Comparison of ENCODE assay signal across 12 cellular contexts in the genomic region with DNA sequence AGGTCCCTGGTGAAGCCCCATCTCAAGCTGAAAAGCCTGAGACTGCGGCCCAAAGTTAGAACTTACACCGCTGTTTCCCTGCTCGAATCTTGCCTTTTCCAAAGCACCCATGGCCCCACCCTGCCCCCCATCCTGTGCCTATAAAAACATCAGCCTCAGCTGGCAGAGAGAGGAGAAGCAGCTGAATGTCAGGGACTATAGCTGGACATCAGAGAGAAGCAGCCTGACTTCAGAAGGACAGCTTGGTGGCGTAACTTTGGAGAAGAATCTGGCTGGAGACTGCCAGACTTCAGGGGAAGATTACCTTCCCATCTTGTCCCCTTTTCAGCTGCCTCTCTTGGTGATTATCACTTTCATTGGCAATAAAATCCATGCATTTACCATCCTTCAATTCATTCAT. TPM values are rescaled to one million over a fixed set of nuclear protein-coding genes. Genes with fewer than 3 reads are reported as not detected.
A peak's percentile ranks its signal among the peaks of the same experiment; 100 is the strongest.
DNase-seq lines count a peak whose midpoint lies in the region; ATAC-seq and TF ChIP-seq lines count a peak whose summit lies in the region.
"Had no signal": no experiment of that assay in that cellular context is flagged by ENCODE, and none has a peak within 500 bp of the region (broad histone marks: within the 10 kb centered on the region; RNA-seq: fewer than 3 reads in every experiment).

No MANE protein-coding gene starts in this region.

- H3K4me3 Mint-ChIP-seq in CD4-positive, alpha-beta T cell: no peak overlapping the region
- H3K4me3 Mint-ChIP-seq: activated T-cell treated with anti-CD3 and anti-CD28 coated beads, Interleukin-2, amount 50 U/mL, for 4 hours had no signal

- WGBS in right cardiac atrium: 70% methylated on average over 4 of the region's 4 CpGs

- no peaks in the 10 kb centered on the region for H3K36me3 Mint-ChIP-seq in CD4-positive, alpha-beta T cell (ENCODE audit: low read depth)

- H3K27me3 ChIP-seq in SU-DHL-6 (ENCODE audit: low read length): no peaks in the 10 kb centered on the region
- H3K27me3 ChIP-seq in right cardiac atrium (ENCODE audit: control insufficient read depth, insufficient read depth): no peaks in the 10 kb centered on the region
- no peaks in the 10 kb centered on the region for H3K27me3 ChIP-seq in dorsolateral prefrontal cortex
- H3K27me3 ChIP-seq in CD4-positive, alpha-beta T cell (ENCODE audit: control insufficient read depth, insufficient read depth, low read length): no peaks in the 10 kb centered on the region
- H3K27me3 ChIP-seq: testis had no signal

- H3K4me3 ChIP-seq in SU-DHL-6 (ENCODE audit: insufficient read depth, low read length, poor library complexity, severe bottlenecking) (no peak overlapping the region), right cardiac atrium (ENCODE audit: low read length) (no peak overlapping the region), dorsolateral prefrontal cortex (peak overlapping the region in 2 of 59 donors; percentile 26 to 46)
- H3K4me3 ChIP-seq: testis had no signal

- no peaks in the 10 kb centered on the region for H3K4me1 Mint-ChIP-seq in CD4-positive, alpha-beta T cell (ENCODE audit: low read depth)

- no peaks in the 10 kb centered on the region for H3K27me3 Mint-ChIP-seq in CD4-positive, alpha-beta T cell

- H3K9me3 ChIP-seq in SU-DHL-6 (ENCODE audit: insufficient read depth, low read length) (no peaks in the 10 kb centered on the region; the same call in 1 of the 2 replicates), right cardiac atrium (ENCODE audit: control insufficient read depth, low read length) (no peaks in the 10 kb centered on the region)
- H3K9me3 ChIP-seq in CD4-positive, alpha-beta T cell (ENCODE audit: control insufficient read depth, low read length): no peaks in the 10 kb centered on the region
- H3K9me3 ChIP-seq: testis had no signal

- H3F3A ChIP-seq in SU-DHL-6 (ENCODE audit: insufficient read depth): no peaks in the 10 kb centered on the region

- H3K36me3 ChIP-seq in SU-DHL-6 (ENCODE audit: low read length): peaks cover 6% of the 10 kb centered on the region; the same call in 1 of the 2 replicates

- no peaks in the 10 kb centered on the region for H3K9me3 Mint-ChIP-seq in CD4-positive, alpha-beta T cell
- H3K9me3 Mint-ChIP-seq: activated T-cell treated with anti-CD3 and anti-CD28 coated beads, Interleukin-2, amount 50 U/mL, for 4 hours had no signal

- POLR2A ChIA-PET in CD4-positive, alpha-beta T cell (lab: Charles Lee): interaction anchor here (1.5 to 3.1 kb wide), 2 partner anchors 9 to 19 kb away, joined by 3 to 20 read pairs; a partner anchor contains a TSS

- H3K9me2 ChIP-seq in SU-DHL-6 (replicated peaks; ENCODE audit: insufficient read depth, low read length): no peaks in the 10 kb centered on the region

- H3K27ac ChIP-seq in 22Rv1 (peak overlapping the region; percentile 30; the same call in 1 of the 2 replicates), SU-DHL-6 (ENCODE audit: low read depth, low read length) (no peak overlapping the region), right cardiac atrium (ENCODE audit: low read length) (peak overlapping the region; percentile 93), dorsolateral prefrontal cortex (peak overlapping the region in 16 of 59 donors; percentile 3 to 75 (median 44))
- no peak overlapping the region for H3K27ac ChIP-seq in CD4-positive, alpha-beta T cell (ENCODE audit: low read depth, low read length)

- TF ChIP-seq CTCF in 22Rv1 (IDR thresholded peaks at IDR 0.05) (no peak), SU-DHL-6 (IDR thresholded peaks at IDR 0.05; ENCODE audit: insufficient read depth, low read length, poor library complexity, severe bottlenecking) (no peak), dorsolateral prefrontal cortex (IDR thresholded peaks at IDR 0.05 in 54 of 56, conservative IDR thresholded peaks at IDR 0.05 in 2 of 56; ENCODE audit: low read depth in 1 of 56, partially characterized antibody in 56 of 56) (no peak)
- no peak for TF ChIP-seq CTCF in CD4-positive, alpha-beta T cell (IDR thresholded peaks at IDR 0.05)

- ATAC-seq in right cardiac atrium (peak; percentile 30 to 35), sciatic nerve (peak; percentile 9), GM21423 (IDR thresholded peaks at IDR 0.05; ENCODE audit: unreplicated experiment) (no peak)
- ATAC-seq in CD4-positive, alpha-beta T cell (ENCODE audit: poor library complexity): no peak
- ATAC-seq: activated T-cell treated with anti-CD3 and anti-CD28 coated beads, Interleukin-2, amount 50 U/mL, for 4 hours had no signal

- no peak overlapping the region for H3K27ac Mint-ChIP-seq in CD4-positive, alpha-beta T cell

- H3K4me2 ChIP-seq in SU-DHL-6 (ENCODE audit: low read depth, low read length, poor library complexity, severe bottlenecking): no peak overlapping the region

- CTCF ChIA-PET in CD4-positive, alpha-beta T cell (lab: Charles Lee): no interaction called here

- peak in 1 of 3 donors; percentile 42 for DNase-seq in right cardiac atrium
- no peak for DNase-seq in sciatic nerve (ENCODE audit: low spot score)
- DNase-seq in dorsolateral prefrontal cortex: no peak
- no peak for DNase-seq in hippocampal formation (lab: John Stamatoyannopoulos, UW)
- no peak for DNase-seq in CD4-positive, alpha-beta T cell
- DNase-seq: activated CD4-positive, alpha-beta T cell treated with anti-CD3 and anti-CD28 coated beads for 4 hours; activated T-cell treated with anti-CD3 and anti-CD28 coated beads, Interleukin-2, amount 50 U/mL, for 4 hours; GF-D8 had no signal

- H3K4me1 ChIP-seq in right cardiac atrium (ENCODE audit: control insufficient read depth, insufficient read depth, low read length): no peaks in the 10 kb centered on the region

- intact Hi-C loops in right cardiac atrium (cut with DNase I) (no loop called here), sciatic nerve (cut with DNase I) (no loop called here), dorsolateral prefrontal cortex (cut with DNase I) (no loop called here)
- intact Hi-C loops in CD4-positive, alpha-beta T cell (cut with DNase I, micrococcal nuclease): no loop called here

- H4K20me1 ChIP-seq in SU-DHL-6 (ENCODE audit: low read depth, low read length): no peaks in the 10 kb centered on the region

- peak overlapping the region; percentile 65 for H2AFZ ChIP-seq in SU-DHL-6 (ENCODE audit: low read depth, low read length, severe bottlenecking)

- H3K9ac ChIP-seq in SU-DHL-6 (ENCODE audit: low read length): peak overlapping the region; percentile 15; the same call in 1 of the 2 replicates

- H3K79me2 ChIP-seq in SU-DHL-6 (ENCODE audit: insufficient read depth, low read length): no peaks in the 10 kb centered on the region

RNA-seq across cellular contexts. Expression of a gene that starts 9.3 kb away (rescaled TPM):
- 10 to 100 TPM in 3 of 4 donors, 1 to 10 TPM in 1; 9.0 to 17.3 (median 17.0) TPM for total RNA-seq in right cardiac atrium
- 13.9 TPM for polyA plus RNA-seq in right cardiac atrium
- total RNA-seq in sciatic nerve: 19.7 TPM
- total RNA-seq in dorsolateral prefrontal cortex: 10 to 100 TPM in 100 of 120 experiments, 1 to 10 TPM in 20; 7.7 to 20.0 (median 11.9) TPM
- total RNA-seq in CD4-positive, alpha-beta T cell: 1 to 10 TPM; 6.1 to 6.5 TPM

Comparison
In these comparisons a context has a peak if more than half of its experiments do, and no peak if none do; other contexts are left out.
1. H3K27ac ChIP-seq: peak in 22Rv1 (single experiment) and right cardiac atrium (single experiment); none in SU-DHL-6 (single experiment) and CD4-positive, alpha-beta T cell (single experiment).
2. ATAC-seq: peak in right cardiac atrium (2 of 2) and sciatic nerve (single experiment); none in GM21423 (single experiment) and CD4-positive, alpha-beta T cell (single experiment).